1 cellular context compared by ENCODE assay signal in the genomic region with DNA sequence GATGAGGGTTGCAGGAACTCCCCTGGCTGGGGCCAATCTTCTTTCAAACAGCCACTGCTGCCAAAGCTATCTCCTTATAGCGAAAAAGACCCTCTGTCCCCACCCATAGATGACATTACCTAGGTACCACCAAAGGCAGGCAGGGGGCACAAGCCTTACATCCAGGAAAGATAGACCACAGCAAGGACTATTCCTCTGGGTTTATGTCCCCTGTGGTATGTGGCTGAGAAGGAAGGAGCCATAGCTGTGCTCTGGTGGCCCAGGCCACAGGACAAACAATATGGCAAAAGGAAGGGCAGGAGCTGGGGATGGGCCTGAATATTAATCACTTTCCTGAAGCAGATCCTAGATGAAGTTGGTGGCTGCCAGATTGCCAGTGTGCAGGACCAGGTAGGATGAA.
TF ChIP-seq lines count a peak whose summit lies in the region.

No MANE protein-coding gene starts in this region.

TF ChIP-seq in IMR-90, 13 proteins besides CTCF, POLR2A, EP300 and RAD21:
- no peak for TF ChIP-seq MAFK (IDR thresholded peaks at IDR 0.05; ENCODE audit: low read depth, low read length)
- peak; percentile 66 for TF ChIP-seq SMC3 (IDR thresholded peaks at IDR 0.05; ENCODE audit: low read depth, low read length)
